ENCODE assay signal across 22 cellular contexts in the genomic region with DNA sequence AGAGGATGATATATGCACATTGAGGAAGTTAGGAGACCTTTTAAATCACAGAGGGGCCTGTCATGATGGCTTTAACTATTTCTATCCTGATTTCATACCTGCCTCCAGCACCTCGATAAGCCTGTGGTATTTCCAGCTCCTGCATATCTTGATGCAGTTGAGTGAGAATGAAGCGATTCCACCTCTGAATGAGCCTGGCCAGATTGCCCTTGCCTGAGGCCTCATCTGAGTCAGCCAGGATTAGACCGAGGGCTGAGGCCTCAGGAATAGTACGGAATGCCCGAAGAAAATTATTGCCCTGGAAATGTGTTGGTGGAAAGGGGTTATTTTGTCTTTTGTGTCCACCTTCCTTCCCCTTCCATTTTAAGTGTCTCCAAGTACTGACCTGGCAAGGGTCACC. TPM values are rescaled to one million over a fixed set of nuclear protein-coding genes. Genes with fewer than 3 reads are reported as not detected.
"Had no signal": no experiment of that assay in that cellular context is flagged by ENCODE, and none has a peak within 500 bp of the region (broad histone marks: within the 10 kb centered on the region; RNA-seq: fewer than 3 reads in every experiment).

No MANE protein-coding gene starts in this region.

- H3K36me3 ChIP-seq: neural progenitor cell had no signal

- H3K4me1 ChIP-seq: gastroesophageal sphincter, lower lobe of right lung, neural progenitor cell, pancreas, tibial artery had no signal

- FAIRE-seq: endometrium, kidney, pancreas had no signal

- H3K9ac ChIP-seq: neural progenitor cell had no signal

- H3K27me3 ChIP-seq: gastroesophageal sphincter, neural progenitor cell, pancreas, tibial artery had no signal

- H3K4me2 ChIP-seq: neural progenitor cell had no signal

- H3K9me3 ChIP-seq: gastroesophageal sphincter, left ventricle myocardium inferior, lower lobe of right lung, pancreas, tibial artery had no signal

- H2AFZ ChIP-seq: neural progenitor cell had no signal

- H3K27ac ChIP-seq: gastroesophageal sphincter, left ventricle myocardium inferior, lower lobe of right lung, neural progenitor cell, pancreas, tibial artery had no signal

- H3K4me3 ChIP-seq: gastroesophageal sphincter, left ventricle myocardium inferior, lower lobe of right lung, neural progenitor cell, pancreas, tibial artery had no signal

- DNase-seq: effector memory CD4-positive, alpha-beta T cell; glutamatergic neuron; immature natural killer cell; kidney; left cardiac atrium; left ventricle myocardium inferior; lower lobe of right lung; natural killer cell; nucleus accumbens; right cardiac atrium; stimulated activated CD4-positive, alpha-beta T cell treated with anti-CD3 and anti-CD28 coated beads, Interleukin-15, amount 100 ng/mL, for 24 hours; stimulated activated CD4-positive, alpha-beta T cell treated with anti-CD3 and anti-CD28 coated beads, Interleukin-1b, Interleukin-23, amount 100 ng/mL, for 48 hours; stimulated activated CD4-positive, alpha-beta T cell treated with anti-CD3 and anti-CD28 coated beads, Interleukin-4, amount 100 ng/mL, for 24 hours; tibial artery had no signal

- ATAC-seq: esophagus mucosa; gastroesophageal sphincter; left cardiac atrium; lower lobe of right lung; natural killer cell; pancreas; right cardiac atrium; stimulated activated memory B cell treated with anti-CD40 and anti-IgM and Interleukin-4, amounts not matched to agents 10 μg/mL and 1 μg/mL and 100 μg/mL, for 72 hours had no signal

RNA-seq across cellular contexts. Expression of a gene that starts 14.5 kb away (rescaled TPM):
- total RNA-seq: gastroesophageal sphincter, left cardiac atrium, left ventricle myocardium inferior, right cardiac atrium, temporal lobe had no signal
- polyA plus RNA-seq: fibroblast of lung had no signal
